In the genomic region with DNA sequence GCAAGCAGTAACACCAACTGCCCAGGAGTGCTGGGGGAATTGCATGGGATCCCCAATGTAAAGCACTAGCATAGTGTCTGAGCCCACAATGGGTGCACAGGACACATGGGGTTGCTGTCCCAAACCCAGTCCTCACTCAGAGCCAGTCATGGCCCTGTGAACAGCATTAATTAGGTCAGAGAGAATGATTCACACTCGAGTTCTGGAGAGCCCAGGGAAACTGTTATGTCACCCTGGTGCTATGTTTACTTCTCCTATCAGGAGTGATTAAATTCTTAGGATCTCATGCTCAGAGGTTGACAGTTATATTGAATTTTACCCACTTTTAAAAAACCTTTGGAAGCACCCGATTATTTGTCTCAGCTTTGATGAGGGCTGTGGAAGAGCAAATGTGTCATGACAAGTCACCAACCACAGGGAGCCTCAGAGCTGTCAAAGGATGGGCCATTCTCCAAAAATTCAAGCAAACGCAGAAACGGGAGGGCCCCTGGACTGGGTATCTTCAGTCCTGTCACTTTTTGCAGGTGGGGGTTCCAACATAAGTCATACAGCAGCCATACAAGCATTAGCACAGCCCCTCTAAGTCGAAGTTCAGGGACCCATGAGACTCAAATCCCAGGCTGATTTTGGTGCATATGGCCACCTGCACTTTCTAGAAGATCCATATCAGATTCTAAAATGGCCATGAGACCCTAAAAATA, we compare ENCODE assay signal across 8 cellular contexts. TPM values are rescaled to one million over a fixed set of nuclear protein-coding genes. Genes with fewer than 3 reads are reported as not detected.
DNase-seq lines count a peak whose midpoint lies in the region; ATAC-seq and TF ChIP-seq lines count a peak whose summit lies in the region.

No MANE protein-coding gene starts in this region.

- H3K9me3 Mint-ChIP-seq in stimulated activated naive CD8-positive, alpha-beta T cell treated with anti-CD3 and anti-CD28 coated beads, Interleukin-15, amount 100 ng/mL, for 72 hours, result no peaks in the 10 kb centered on the region

- DNase-seq in A172 (ENCODE audit: low spot score) (peak; percentile 79), amniotic epithelial cell (ENCODE audit: low read depth) (peak; percentile 85), iris pigment epithelial cell (ENCODE audit: low read depth) (peak; percentile 85), amygdala (lab: John Stamatoyannopoulos, UW) (no peak)
- DNase-seq in stimulated activated naive CD8-positive, alpha-beta T cell treated with anti-CD3 and anti-CD28 coated beads, Interleukin-15, amount 100 ng/mL, for 72 hours, result no peak

- peaks cover 45% of the 10 kb centered on the region for H3K4me1 Mint-ChIP-seq in stimulated activated naive CD8-positive, alpha-beta T cell treated with anti-CD3 and anti-CD28 coated beads, Interleukin-15, amount 100 ng/mL, for 72 hours

- POLR2A ChIA-PET in HEK293 (lab: Yijun Ruan, JAX), result interaction anchor here (1.1 to 1.2 kb wide), 2 partner anchors 12 to 21 kb away, joined by 3 read pairs; partner anchors contain the start of gene DEPP1

- H3K27ac Mint-ChIP-seq in stimulated activated naive CD8-positive, alpha-beta T cell treated with anti-CD3 and anti-CD28 coated beads, Interleukin-15, amount 100 ng/mL, for 72 hours, result no peak overlapping the region

- peaks cover 8% of the 10 kb centered on the region for H3K27me3 Mint-ChIP-seq in stimulated activated naive CD8-positive, alpha-beta T cell treated with anti-CD3 and anti-CD28 coated beads, Interleukin-15, amount 100 ng/mL, for 72 hours

- peaks cover 2% of the 10 kb centered on the region; the same call in 1 of the 2 replicates for H3K4me1 ChIP-seq in HEK293 (ENCODE audit: control insufficient read depth, insufficient read depth, low read length)

- H3K27ac ChIP-seq in HEK293 (ENCODE audit: extremely low read depth, low read depth, low read length), result no peak overlapping the region

- H3K36me3 ChIP-seq in HEK293 (ENCODE audit: control insufficient read depth in 2 of 2, insufficient read depth in 1 of 2, low read length in 2 of 2), result no peaks in the 10 kb centered on the region

- peak overlapping the region; percentile 73 to 83 for H3K4me3 Mint-ChIP-seq in stimulated activated naive CD8-positive, alpha-beta T cell treated with anti-CD3 and anti-CD28 coated beads, Interleukin-15, amount 100 ng/mL, for 72 hours

- CTCF ChIA-PET in HEK293 (lab: Yijun Ruan, JAX), result interaction anchor here (0.6 to 1.5 kb wide), 4 partner anchors 8 to 1271 kb away, joined by 3 to 8 read pairs (median 4); no protein-coding TSS in a partner anchor

- peak overlapping the region; percentile 69; the same call in 1 of the 2 replicates for H3K4me3 ChIP-seq in HEK293 (ENCODE audit: low read depth, low read length)

- no peak for TF ChIP-seq CTCF in HEK293 (tag by site-specific recombination; IDR thresholded peaks at IDR 0.05)

- ATAC-seq in stimulated activated naive CD8-positive, alpha-beta T cell treated with anti-CD3 and anti-CD28 coated beads, Interleukin-15, amount 100 ng/mL, for 72 hours, result no peak
- ATAC-seq in HG03342 (IDR thresholded peaks at IDR 0.05; ENCODE audit: unreplicated experiment) (no peak), HG03565 (IDR thresholded peaks at IDR 0.05; ENCODE audit: unreplicated experiment) (no peak)

- no peaks in the 10 kb centered on the region for H3K9me3 ChIP-seq in HEK293 (ENCODE audit: control insufficient read depth, insufficient read depth, low read depth, low read length)

TF ChIP-seq in HEK293, 187 proteins besides CTCF, POLR2A, EP300 and RAD21 (continues in another document):
- 0 out of 2 replicates have a peak, but pooled peaks have one; percentile 36 for TF ChIP-seq ZEB2 (tag by site-specific recombination; IDR thresholded peaks at IDR 0.05)
- TF ChIP-seq ZNF660 (tag by site-specific recombination; IDR thresholded peaks at IDR 0.05), result 0 out of 2 replicates have a peak, but pooled peaks have one; percentile 58
- no peak for TF ChIP-seq ZNF768 (tag by site-specific recombination; IDR thresholded peaks at IDR 0.05)
- no peak for TF ChIP-seq SCRT2 (tag by site-specific recombination; IDR thresholded peaks at IDR 0.05)
- TF ChIP-seq ZNF791 (tag by site-specific recombination; IDR thresholded peaks at IDR 0.05), result no peak
- no peak for TF ChIP-seq ZNF324 (tag by site-specific recombination; IDR thresholded peaks at IDR 0.05)
- 0 out of 2 replicates have a peak, but pooled peaks have one; percentile 23 for TF ChIP-seq ZNF366 (tag by site-specific recombination; conservative IDR thresholded peaks at IDR 0.05)
- no peak for TF ChIP-seq ZNF747 (tag by site-specific recombination; IDR thresholded peaks at IDR 0.05)
- TF ChIP-seq ATF2 (tag by site-specific recombination; IDR thresholded peaks at IDR 0.05; ENCODE audit: low read depth), result no peak
- no peak for TF ChIP-seq ZNF239 (tag by site-specific recombination; IDR thresholded peaks at IDR 0.05)
- peak; percentile 78 for TF ChIP-seq ZNF629 (tag by site-specific recombination; IDR thresholded peaks at IDR 0.05)
- no peak for TF ChIP-seq SETDB1 (IDR thresholded peaks at IDR 0.05; ENCODE audit: insufficient read length, low read length)
- 0 out of 2 replicates have a peak, but pooled peaks have one; percentile 20 for TF ChIP-seq GLIS1 (tag by site-specific recombination; IDR thresholded peaks at IDR 0.05)
- TF ChIP-seq, protein P1, sequence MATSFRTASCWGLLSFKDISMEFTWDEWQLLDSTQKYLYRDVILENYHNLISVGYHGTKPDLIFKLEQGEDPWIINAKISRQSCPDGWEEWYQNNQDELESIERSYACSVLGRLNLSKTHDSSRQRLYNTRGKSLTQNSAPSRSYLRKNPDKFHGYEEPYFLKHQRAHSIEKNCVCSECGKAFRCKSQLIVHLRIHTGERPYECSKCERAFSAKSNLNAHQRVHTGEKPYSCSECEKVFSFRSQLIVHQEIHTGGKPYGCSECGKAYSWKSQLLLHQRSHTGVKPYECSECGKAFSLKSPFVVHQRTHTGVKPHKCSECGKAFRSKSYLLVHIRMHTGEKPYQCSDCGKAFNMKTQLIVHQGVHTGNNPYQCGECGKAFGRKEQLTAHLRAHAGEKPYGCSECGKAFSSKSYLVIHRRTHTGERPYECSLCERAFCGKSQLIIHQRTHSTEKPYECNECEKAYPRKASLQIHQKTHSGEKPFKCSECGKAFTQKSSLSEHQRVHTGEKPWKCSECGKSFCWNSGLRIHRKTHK (tag by site-specific recombination; IDR thresholded peaks at IDR 0.05), result no peak
- TF ChIP-seq REST (tag by site-specific recombination; IDR thresholded peaks at IDR 0.05), result 0 out of 2 replicates have a peak, but pooled peaks have one; percentile 35
- TF ChIP-seq ZFP3 (tag by site-specific recombination; IDR thresholded peaks at IDR 0.05; ENCODE audit: low read depth), result no peak
- peak; percentile 51; the same call in 1 of the 2 replicates for TF ChIP-seq ZNF600 (tag by site-specific recombination; IDR thresholded peaks at IDR 0.05)
- no peak for TF ChIP-seq ZNF404 (tag by site-specific recombination; IDR thresholded peaks at IDR 0.05)
- TF ChIP-seq ZNF426 (tag by site-specific recombination; IDR thresholded peaks at IDR 0.05), result no peak
- peak; percentile 71 for TF ChIP-seq ZBTB20 (tag by site-specific recombination; IDR thresholded peaks at IDR 0.05)

RNA-seq across cellular contexts. Expression of gene RASSF4, which starts 1.3 kb away (rescaled TPM):
- total RNA-seq in A172 (2014; rRNA removed; shearing (Covaris generic)), result 3.2 and 9.6 TPM in 2 replicates

RNA-seq across cellular contexts. Expression of gene DEPP1, which starts 20.3 kb away (rescaled TPM):
- total RNA-seq in A172 (2014; rRNA removed; shearing (Covaris generic)), result 2.2 and 6.5 TPM in 2 replicates

RNA-seq across cellular contexts. Expression of gene ZNF22, which starts 42.4 kb away (rescaled TPM):
- 7.0 and 7.9 TPM in 2 replicates for total RNA-seq in A172 (2014; rRNA removed; shearing (Covaris generic))

RNA-seq across cellular contexts. Expression of gene TMEM72, which starts 47.2 kb away (rescaled TPM):
- total RNA-seq in A172 (2014; rRNA removed; shearing (Covaris generic)), result not detected in 2 replicates

Comparison
In these comparisons a context has a peak if more than half of its experiments do, and no peak if none do; other contexts are left out.
1. DNase-seq: peak in A172 (single experiment), amniotic epithelial cell (single experiment) and iris pigment epithelial cell (single experiment); none in stimulated activated naive CD8-positive, alpha-beta T cell treated with anti-CD3 and anti-CD28 coated beads, Interleukin-15, amount 100 ng/mL, for 72 hours (0 of 2) and amygdala (0 of 56).